Comparison of ENCODE assay signal across 8 cellular contexts in genomic region chr11:64723117-64723906, GRCh38. TPM values are rescaled to one million over a fixed set of nuclear protein-coding genes. Genes with fewer than 3 reads are reported as not detected.
DNase-seq lines count a peak whose midpoint lies in the region; ATAC-seq and TF ChIP-seq lines count a peak whose summit lies in the region.

Gene NRXN2, minus strand, starts transcription at chr11:64723197. Its CDS starts 9,498 bp downstream, at chr11:64713699.

- intact Hi-C loops in activated CD4-positive, alpha-beta memory T cell treated with anti-CD3 and anti-CD28 coated beads for 36 hours (cut with micrococcal nuclease) = loop anchor here (1.0 to 2.0 kb wide), 3 partner anchors 19 to 274 kb away; no protein-coding TSS in a partner anchor

- CTCF ChIA-PET in AG04450 (lab: Charles Lee) = interaction anchor here (1.8 kb wide), 1 partner anchor 35 kb away, joined by 8 read pairs; no protein-coding TSS in a partner anchor
- CTCF ChIA-PET in activated CD4-positive, alpha-beta memory T cell treated with anti-CD3 and anti-CD28 coated beads for 36 hours (lab: Charles Lee) = no interaction called here

- 2 to 5% methylated on average over 31 to 66 of the region's 66 CpGs for WGBS in lung, 2 donors

- H3K4me1 Mint-ChIP-seq in activated CD4-positive, alpha-beta memory T cell treated with anti-CD3 and anti-CD28 coated beads for 36 hours (ENCODE audit: low read depth) = peaks cover 6% of the 10 kb centered on the region

- H3K36me3 Mint-ChIP-seq in activated CD4-positive, alpha-beta memory T cell treated with anti-CD3 and anti-CD28 coated beads for 36 hours = no peaks in the 10 kb centered on the region

- H3K4me3 Mint-ChIP-seq in activated CD4-positive, alpha-beta memory T cell treated with anti-CD3 and anti-CD28 coated beads for 36 hours = peak within 1 kb of the TSS; percentile 59

- peaks cover 15% of the 10 kb centered on the region for H3K27me3 Mint-ChIP-seq in activated CD4-positive, alpha-beta memory T cell treated with anti-CD3 and anti-CD28 coated beads for 36 hours

- POLR2A ChIA-PET in AG04450 (lab: Yijun Ruan, JAX) = no interaction called here
- POLR2A ChIA-PET in activated CD4-positive, alpha-beta memory T cell treated with anti-CD3 and anti-CD28 coated beads for 36 hours (lab: Charles Lee) = no interaction called here

- no peak within 1 kb of the TSS for H3K27ac ChIP-seq in AG04450 (ENCODE audit: low read depth, low read length)
- peak within 1 kb of the TSS; percentile 3 for H3K27ac ChIP-seq in duodenal mucosa (ENCODE audit: low read depth, low read length)
- no peak within 1 kb of the TSS for H3K27ac ChIP-seq in lung (ENCODE audit: low read depth in 1 of 2, low read length in 1 of 2)

- H3K27me3 ChIP-seq in AG04450 (ENCODE audit: control insufficient read depth, insufficient read depth, low read length) = peaks cover 36% of the 10 kb centered on the region
- peaks cover 20 to 29% of the 10 kb centered on the region in 2 donors for H3K27me3 ChIP-seq in duodenal mucosa (ENCODE audit: control insufficient read depth in 1 of 2, insufficient read depth in 2 of 2, low read length in 2 of 2)
- H3K27me3 ChIP-seq in lung (ENCODE audit: control insufficient read depth, insufficient read depth) = no peaks in the 10 kb centered on the region

- H3K36me3 ChIP-seq in duodenal mucosa (ENCODE audit: control insufficient read depth in 1 of 2, insufficient read depth in 2 of 2, low read length in 2 of 2) = no peaks in the 10 kb centered on the region
- no peaks in the 10 kb centered on the region for H3K36me3 ChIP-seq in lung (ENCODE audit: control insufficient read depth in 2 of 2, insufficient read depth in 2 of 2, low read length in 2 of 2)

- peak; percentile 93 for TF ChIP-seq CTCF in AG04450 (IDR thresholded peaks at IDR 0.05; ENCODE audit: low read depth, low read length)
- peak; percentile 51 for TF ChIP-seq CTCF in lung (IDR thresholded peaks at IDR 0.05; ENCODE audit: control extremely low read depth, extremely low read depth)

- ATAC-seq in GM19023 (IDR thresholded peaks at IDR 0.05; ENCODE audit: unreplicated experiment) (peak; percentile 86), HG03354 (IDR thresholded peaks at IDR 0.05; ENCODE audit: poor library complexity, severe bottlenecking, unreplicated experiment) (peak; percentile 85), lung (ENCODE audit: insufficient read depth, low FRiP score) (peak; percentile 94)

- peak within 1 kb of the TSS; percentile 28 for H3K27ac Mint-ChIP-seq in activated CD4-positive, alpha-beta memory T cell treated with anti-CD3 and anti-CD28 coated beads for 36 hours

- no peaks in the 10 kb centered on the region for H3K4me1 ChIP-seq in duodenal mucosa (ENCODE audit: control insufficient read depth in 1 of 2, insufficient read depth in 2 of 2, low read length in 2 of 2)
- H3K4me1 ChIP-seq in lung (ENCODE audit: control insufficient read depth in 2 of 2, insufficient read depth in 2 of 2, low read length in 2 of 2) = no peaks in the 10 kb centered on the region

- H3K9me3 ChIP-seq in AG04450 (ENCODE audit: control insufficient read depth, insufficient read depth, low read length) = no peaks in the 10 kb centered on the region; the same call in 1 of the 2 replicates
- no peaks in the 10 kb centered on the region for H3K9me3 ChIP-seq in duodenal mucosa (ENCODE audit: control insufficient read depth in 1 of 2, low read length in 2 of 2)
- no peaks in the 10 kb centered on the region for H3K9me3 ChIP-seq in lung (ENCODE audit: control insufficient read depth in 2 of 2, insufficient read depth in 1 of 2, low read length in 1 of 2)

- peak within 1 kb of the TSS; percentile 65 for H3K4me3 ChIP-seq in AG04450 (ENCODE audit: low read depth, low read length)
- peak within 1 kb of the TSS; percentile 56 to 62 for H3K4me3 ChIP-seq in duodenal mucosa (ENCODE audit: low read depth in 1 of 2, low read length in 2 of 2)
- H3K4me3 ChIP-seq in lung = peak within 1 kb of the TSS; percentile 37

- H3K9ac ChIP-seq in duodenal mucosa (ENCODE audit: low read depth in 1 of 2, low read length in 2 of 2) = no peak within 1 kb of the TSS

- H3K9me3 Mint-ChIP-seq in activated CD4-positive, alpha-beta memory T cell treated with anti-CD3 and anti-CD28 coated beads for 36 hours = no peaks in the 10 kb centered on the region

- DNase-seq in AG04450 (ENCODE audit: low read depth, low spot score) (peak; percentile 43), NCI-H524 treated with DMSO at 0.1 percent for 48 hours (lab: John Stamatoyannopoulos, UW) (peak; percentile 25), lung (ENCODE audit: low spot score) (peak; percentile 80)
- peak; percentile 91 for DNase-seq in activated CD4-positive, alpha-beta memory T cell treated with anti-CD3 and anti-CD28 coated beads for 36 hours
- DNase-seq in stimulated activated CD4-positive, alpha-beta T cell treated with anti-CD3 and anti-CD28 coated beads, TNF-alpha, amount 100 ng/mL, for 4 hours (ENCODE audit: low read depth in 3 of 3) = peak; percentile 71 to 75 (median 72)

RNA-seq across cellular contexts. Expression of gene NRXN2, which starts in this region (rescaled TPM):
- polyA plus RNA-seq in AG04450 (2011; rRNA removed) = not detected in 2 replicates
- 0.17 and 0.51 TPM in 2 replicates for polyA minus RNA-seq in AG04450 (2011; rRNA and poly(A)+ RNA removed)
- under 1 TPM; 0.31 to 0.41 TPM for total RNA-seq in activated CD4-positive, alpha-beta memory T cell treated with anti-CD3 and anti-CD28 coated beads for 36 hours
- total RNA-seq in lung = 1 to 10 TPM; 1.7 to 6.6 TPM
- polyA plus RNA-seq in lung = under 1 TPM; 0.39 to 0.56 TPM

Comparison
In these comparisons a context has a peak if more than half of its experiments do, and no peak if none do; other contexts are left out.
1. Peak in DNase-seq and H3K4me3 ChIP-seq in AG04450; RNA of the gene not detected or under 1 TPM.
2. Peak in DNase-seq in activated CD4-positive, alpha-beta memory T cell treated with anti-CD3 and anti-CD28 coated beads for 36 hours; RNA of the gene not detected or under 1 TPM.
3. DNase-seq: peak in every context shown above with its lines; median percentile 91 in activated CD4-positive, alpha-beta memory T cell treated with anti-CD3 and anti-CD28 coated beads for 36 hours; 80 in lung; 72 in stimulated activated CD4-positive, alpha-beta T cell treated with anti-CD3 and anti-CD28 coated beads, TNF-alpha, amount 100 ng/mL, for 4 hours; 43 in AG04450; 25 in NCI-H524 treated with DMSO at 0.1 percent for 48 hours.